Comparison of ENCODE assay signal across 28 cellular contexts in genomic region chr7:2540133-2540532, GRCh38.
"Had no signal": no experiment of that assay in that cellular context is flagged by ENCODE, and none has a peak within 500 bp of the region (broad histone marks: within the 10 kb centered on the region; RNA-seq: fewer than 3 reads in every experiment).

No MANE protein-coding gene starts in this region.

- H3K27me3 Mint-ChIP-seq: activated CD4-positive, alpha-beta memory T cell treated with anti-CD3 and anti-CD28 coated beads for 36 hours; activated CD4-positive, alpha-beta T cell treated with anti-CD3 and anti-CD28 coated beads, Interleukin-2, amount 10 ng/mL, durations not matched to agents 7 days and 5 days; activated naive CD4-positive, alpha-beta T cell treated with anti-CD3 and anti-CD28 coated beads, Interleukin-2, amount 10 ng/mL, durations not matched to agents 7 days and 5 days; activated naive CD8-positive, alpha-beta T cell treated with anti-CD3 and anti-CD28 coated beads for 36 hours had no signal

- H3K4me1 Mint-ChIP-seq: activated CD4-positive, alpha-beta T cell treated with anti-CD3 and anti-CD28 coated beads, Interleukin-2, amount 10 ng/mL, durations not matched to agents 7 days and 5 days; activated naive CD4-positive, alpha-beta T cell treated with anti-CD3 and anti-CD28 coated beads, Interleukin-2, amount 10 ng/mL, durations not matched to agents 7 days and 5 days; activated naive CD8-positive, alpha-beta T cell treated with anti-CD3 and anti-CD28 coated beads for 36 hours had no signal

- H3K27ac ChIP-seq: brain microvascular endothelial cell, Peyer's patch, VCaP had no signal

- H3K9me3 ChIP-seq: Peyer's patch had no signal

- H3K4me3 ChIP-seq: cardiac muscle cell, Peyer's patch had no signal

- H3K27me3 ChIP-seq: brain microvascular endothelial cell, cardiac muscle cell, Peyer's patch had no signal

- H3K27ac Mint-ChIP-seq: activated CD4-positive, alpha-beta memory T cell treated with anti-CD3 and anti-CD28 coated beads for 36 hours; activated CD4-positive, alpha-beta T cell treated with anti-CD3 and anti-CD28 coated beads, Interleukin-2, amount 10 ng/mL, durations not matched to agents 7 days and 5 days; activated naive CD4-positive, alpha-beta T cell treated with anti-CD3 and anti-CD28 coated beads, Interleukin-2, amount 10 ng/mL, durations not matched to agents 7 days and 5 days; activated naive CD8-positive, alpha-beta T cell treated with anti-CD3 and anti-CD28 coated beads for 36 hours; activated T-cell treated with anti-CD3 and anti-CD28 coated beads, Interleukin-2, amount 50 U/mL, for 72 hours; activated T-helper 2 cell treated with anti-CD3 and anti-CD28 coated beads, Interferon-gamma antibody, Interleukin-2, Interleukin-4, amounts not matched to agents 10 μg/mL and 5 μg/mL and 100 μg/mL, durations not matched to agents 14 hours and 24 hours and 36 hours had no signal

- H3K4me1 ChIP-seq: Peyer's patch had no signal

- DNase-seq: activated CD4-positive, alpha-beta memory T cell treated with anti-CD3 and anti-CD28 coated beads for 36 hours; activated CD4-positive, alpha-beta T cell treated with anti-CD3 and anti-CD28 coated beads, Interleukin-2, amount 10 ng/mL, durations not matched to agents 7 days and 5 days; activated CD4-positive, CD25-positive, alpha-beta regulatory T cell; activated CD8-positive, alpha-beta memory T cell treated with anti-CD3 and anti-CD28 coated beads for 24 hours; activated gamma-delta T cell treated with Interleukin-2 at 50 U/mL for 16 hours; activated naive CD8-positive, alpha-beta T cell treated with anti-CD3 and anti-CD28 coated beads for 36 hours; activated T-cell treated with anti-CD3 and anti-CD28 coated beads, Interleukin-2, amount 50 U/mL, for 72 hours; brain microvascular endothelial cell; KG1; NCI-H1092; NCI-H1417; NCI-H1930; NCI-H2107; NCI-H2171 treated with DMSO at 0.1 percent for 48 hours; NCI-H226; NCI-H510A; NCI-H526 treated with DMSO at 0.1 percent for 48 hours; NCI-H82; NK-92 treated with Interleukin-12 subunit alpha and Interleukin-12 subunit beta, amount 100 ng/mL, for 24 hours; OCI-M1; SHP77 treated with DMSO at 0.1 percent for 48 hours; T-helper 2 cell; T1000 had no signal

- H3K4me3 Mint-ChIP-seq: activated CD4-positive, alpha-beta memory T cell treated with anti-CD3 and anti-CD28 coated beads for 36 hours; activated CD4-positive, alpha-beta T cell treated with anti-CD3 and anti-CD28 coated beads, Interleukin-2, amount 10 ng/mL, durations not matched to agents 7 days and 5 days; activated naive CD4-positive, alpha-beta T cell treated with anti-CD3 and anti-CD28 coated beads, Interleukin-2, amount 10 ng/mL, durations not matched to agents 7 days and 5 days; activated naive CD8-positive, alpha-beta T cell treated with anti-CD3 and anti-CD28 coated beads for 36 hours; activated T-cell treated with anti-CD3 and anti-CD28 coated beads, Interleukin-2, amount 50 U/mL, for 72 hours had no signal

- H3K9me3 Mint-ChIP-seq: activated CD4-positive, alpha-beta memory T cell treated with anti-CD3 and anti-CD28 coated beads for 36 hours; activated CD4-positive, alpha-beta T cell treated with anti-CD3 and anti-CD28 coated beads, Interleukin-2, amount 10 ng/mL, durations not matched to agents 7 days and 5 days; activated naive CD4-positive, alpha-beta T cell treated with anti-CD3 and anti-CD28 coated beads, Interleukin-2, amount 10 ng/mL, durations not matched to agents 7 days and 5 days; activated naive CD8-positive, alpha-beta T cell treated with anti-CD3 and anti-CD28 coated beads for 36 hours; activated T-cell treated with anti-CD3 and anti-CD28 coated beads, Interleukin-2, amount 50 U/mL, for 72 hours; activated T-helper 2 cell treated with anti-CD3 and anti-CD28 coated beads, Interferon-gamma antibody, Interleukin-2, Interleukin-4, amounts not matched to agents 10 μg/mL and 5 μg/mL and 100 μg/mL, durations not matched to agents 14 hours and 24 hours and 36 hours had no signal
